11 cellular contexts compared by ENCODE assay signal in genomic region chr21:45482899-45483821, GRCh38. TPM values are rescaled to one million over a fixed set of nuclear protein-coding genes. Genes with fewer than 3 reads are reported as not detected.
A peak's percentile ranks its signal among the peaks of the same experiment; 100 is the strongest.
DNase-seq lines count a peak whose midpoint lies in the region; ATAC-seq and TF ChIP-seq lines count a peak whose summit lies in the region.
"Had no signal": no experiment of that assay in that cellular context is flagged by ENCODE, and none has a peak within 500 bp of the region (broad histone marks: within the 10 kb centered on the region; RNA-seq: fewer than 3 reads in every experiment).

No MANE protein-coding gene starts in this region.

- no peaks in the 10 kb centered on the region for H3K27me3 ChIP-seq in OCI-LY3 (ENCODE audit: low read depth, low read length)

- H3K27me3 Mint-ChIP-seq in CD14-positive monocyte (ENCODE audit: low read depth in 3 of 3) (peaks cover 2 to 4% (median 4%) of the 10 kb centered on the region in 3 donors), natural killer cell (ENCODE audit: low read depth in 2 of 2) (no peaks in the 10 kb centered on the region)
- no peaks in the 10 kb centered on the region for H3K27me3 Mint-ChIP-seq in activated naive CD8-positive, alpha-beta T cell treated with anti-CD3 and anti-CD28 coated beads for 36 hours

- no peaks in the 10 kb centered on the region for H3K79me2 ChIP-seq in OCI-LY3 (ENCODE audit: low read length)

- H3K36me3 ChIP-seq in OCI-LY3 (replicated peaks; ENCODE audit: low read depth, low read length), result no peaks in the 10 kb centered on the region

- DNase-seq in CD14-positive monocyte (ENCODE audit: low spot score), result peak; percentile 78
- DNase-seq in activated naive CD8-positive, alpha-beta T cell treated with anti-CD3 and anti-CD28 coated beads for 36 hours, result peak; percentile 51
- DNase-seq in natural killer cell, result peak; percentile 45
- no peak for DNase-seq in dedifferentiated amniotic fluid mesenchymal stem cell (ENCODE audit: extremely low spot score)
- no peak for DNase-seq in D341Med (ENCODE audit: low spot score)
- DNase-seq in glomerular visceral epithelial cell (ENCODE audit: extremely low spot score), result no peak
- DNase-seq: Caco-2, NCI-H1694, trophoblast cell had no signal

- peak overlapping the region; percentile 30 for H3K4me2 ChIP-seq in OCI-LY3 (ENCODE audit: low read length)

- H2AFZ ChIP-seq in OCI-LY3 (ENCODE audit: low read depth, low read length), result no peak overlapping the region; the same call in 1 of the 2 replicates

- peak overlapping the region; percentile 80 to 98 (median 88) for H3K27ac Mint-ChIP-seq in CD14-positive monocyte
- H3K27ac Mint-ChIP-seq in activated naive CD8-positive, alpha-beta T cell treated with anti-CD3 and anti-CD28 coated beads for 36 hours, result peak overlapping the region; percentile 84
- H3K27ac Mint-ChIP-seq in natural killer cell, result peak overlapping the region; percentile 82 to 92

- TF ChIP-seq CTCF in CD14-positive monocyte (IDR thresholded peaks at IDR 0.05) (no peak), OCI-LY3 (IDR thresholded peaks at IDR 0.05; ENCODE audit: low read depth, low read length) (no peak), natural killer cell (IDR thresholded peaks at IDR 0.05) (no peak)

- H3K9me3 ChIP-seq in OCI-LY3 (ENCODE audit: insufficient read depth, low read length), result no peaks in the 10 kb centered on the region
- H3K9me3 ChIP-seq: Caco-2 had no signal

- H3K4me1 Mint-ChIP-seq in CD14-positive monocyte (peaks cover 36% of the 10 kb centered on the region), natural killer cell (peaks cover 33 to 37% of the 10 kb centered on the region in 2 donors)
- H3K4me1 Mint-ChIP-seq in activated naive CD8-positive, alpha-beta T cell treated with anti-CD3 and anti-CD28 coated beads for 36 hours, result peaks cover 22% of the 10 kb centered on the region

- H3K4me1 ChIP-seq in OCI-LY3 (ENCODE audit: low read length), result peaks cover 5% of the 10 kb centered on the region; the same call in 1 of the 2 replicates
- H3K4me1 ChIP-seq: Caco-2 had no signal

- peak; percentile 57 to 69 (median 61) for ATAC-seq in natural killer cell
- no peak for ATAC-seq in HG02938 (IDR thresholded peaks at IDR 0.05; ENCODE audit: unreplicated experiment)

- H3K9ac ChIP-seq in OCI-LY3 (ENCODE audit: low read length), result no peak overlapping the region

- H3K36me3 Mint-ChIP-seq in CD14-positive monocyte (no peaks in the 10 kb centered on the region), natural killer cell (no peaks in the 10 kb centered on the region)
- H3K36me3 Mint-ChIP-seq in activated naive CD8-positive, alpha-beta T cell treated with anti-CD3 and anti-CD28 coated beads for 36 hours, result no peaks in the 10 kb centered on the region

- H3K4me3 Mint-ChIP-seq in CD14-positive monocyte (peak overlapping the region; percentile 76 to 79), natural killer cell (peak overlapping the region; percentile 79)
- H3K4me3 Mint-ChIP-seq in activated naive CD8-positive, alpha-beta T cell treated with anti-CD3 and anti-CD28 coated beads for 36 hours, result peak overlapping the region; percentile 60

- H3K4me3 ChIP-seq in OCI-LY3 (ENCODE audit: low read length), result peak overlapping the region; percentile 26

- intact Hi-C loops in CD14-positive monocyte (cut with micrococcal nuclease) (no loop called here), natural killer cell (cut with micrococcal nuclease) (no loop called here)

- no peaks in the 10 kb centered on the region for H4K20me1 ChIP-seq in OCI-LY3 (ENCODE audit: insufficient read depth, low read length)

- H3K9me3 Mint-ChIP-seq in CD14-positive monocyte (peaks cover 0 to 3% (median 0%) of the 10 kb centered on the region in 7 donors), natural killer cell (no peaks in the 10 kb centered on the region)
- no peaks in the 10 kb centered on the region for H3K9me3 Mint-ChIP-seq in activated naive CD8-positive, alpha-beta T cell treated with anti-CD3 and anti-CD28 coated beads for 36 hours

- no peak overlapping the region for H3K27ac ChIP-seq in OCI-LY3 (ENCODE audit: low read length)

RNA-seq across cellular contexts. Expression of gene SLC19A1, which starts 59.1 kb away (rescaled TPM):
- polyA plus RNA-seq in CD14-positive monocyte, result 10 to 100 TPM; 39.9 to 53.0 TPM
- total RNA-seq in activated naive CD8-positive, alpha-beta T cell treated with anti-CD3 and anti-CD28 coated beads for 36 hours, result 10 to 100 TPM; 63.2 to 64.0 TPM
- total RNA-seq in natural killer cell, result 1 to 10 TPM; 2.5 to 9.0 (median 4.9) TPM

Comparison
In these comparisons a context has a peak if more than half of its experiments do, and no peak if none do; other contexts are left out.
1. DNase-seq: peak in CD14-positive monocyte (single experiment), activated naive CD8-positive, alpha-beta T cell treated with anti-CD3 and anti-CD28 coated beads for 36 hours (single experiment) and natural killer cell (single experiment); none in dedifferentiated amniotic fluid mesenchymal stem cell (single experiment), D341Med (single experiment) and glomerular visceral epithelial cell (single experiment).
2. RNA of gene SLC19A1, which starts 59.1 kb away (total RNA-seq): 63.2 to 64.0 TPM in activated naive CD8-positive, alpha-beta T cell treated with anti-CD3 and anti-CD28 coated beads for 36 hours; 2.5 to 9.0 TPM in natural killer cell; every median in the first group is over 4 times any median in the second.
3. Peak in every context shown above with its lines, with median percentiles within 50 percentile points of each other: H3K27ac Mint-ChIP-seq and H3K4me3 Mint-ChIP-seq.